Comparison of ENCODE assay signal across 12 cellular contexts in genomic region chr22:23245045-23245798, GRCh38.
DNase-seq lines count a peak whose midpoint lies in the region; ATAC-seq and TF ChIP-seq lines count a peak whose summit lies in the region.
"Had no signal": no experiment of that assay in that cellular context is flagged by ENCODE, and none has a peak within 500 bp of the region (broad histone marks: within the 10 kb centered on the region; RNA-seq: fewer than 3 reads in every experiment).

No MANE protein-coding gene starts in this region.

- peaks cover 3% of the 10 kb centered on the region for H3K36me3 Mint-ChIP-seq in activated CD4-positive, alpha-beta T cell treated with anti-CD3 and anti-CD28 coated beads for 36 hours (ENCODE audit: low read depth)

- no peak for TF ChIP-seq CTCF in fibroblast of mammary gland (conservative IDR thresholded peaks at IDR 0.05; ENCODE audit: control insufficient read depth, insufficient read depth, low read depth, low read length)

- H3K4me3 ChIP-seq in fibroblast of mammary gland (ENCODE audit: control insufficient read depth, low read depth, low read length): no peak overlapping the region
- H3K4me3 ChIP-seq: A549, gastrocnemius medialis, tibial nerve had no signal

- peak; percentile 33 for DNase-seq in activated CD4-positive, alpha-beta T cell treated with anti-CD3 and anti-CD28 coated beads for 36 hours
- DNase-seq in activated CD4-positive, alpha-beta T cell treated with anti-CD3 and anti-CD28 coated beads for 1 hour: no peak
- DNase-seq in RPMI7951 (ENCODE audit: low read depth) (peak; percentile 87), fibroblast of mammary gland (ENCODE audit: low read depth) (peak; percentile 58), epidermal melanocyte (ENCODE audit: insufficient read length, low spot score) (no peak), left cardiac atrium (no peak)
- peak; percentile 34 for DNase-seq in stimulated activated CD8-positive, alpha-beta memory T cell treated with anti-CD3 and anti-CD28 coated beads, Interleukin-4, amount 100 ng/mL, for 48 hours
- DNase-seq: gastrocnemius medialis; stimulated activated CD4-positive, alpha-beta T cell treated with anti-CD3 and anti-CD28 coated beads, Interleukin-2, amount 100 ng/mL, for 24 hours had no signal

- CTCF ChIA-PET in activated CD4-positive, alpha-beta T cell treated with anti-CD3 and anti-CD28 coated beads for 36 hours (lab: Charles Lee): interaction anchor here (0.6 kb wide), 2 partner anchors 46 to 58 kb away, joined by 3 read pairs; no protein-coding TSS in a partner anchor

- peak overlapping the region; percentile 62 for H3K27ac Mint-ChIP-seq in activated CD4-positive, alpha-beta T cell treated with anti-CD3 and anti-CD28 coated beads for 36 hours

- POLR2A ChIA-PET in activated CD4-positive, alpha-beta T cell treated with anti-CD3 and anti-CD28 coated beads for 36 hours (lab: Charles Lee): no interaction called here

- H3K4me3 Mint-ChIP-seq in activated CD4-positive, alpha-beta T cell treated with anti-CD3 and anti-CD28 coated beads for 36 hours: no peak overlapping the region

- intact Hi-C loops in activated CD4-positive, alpha-beta T cell treated with anti-CD3 and anti-CD28 coated beads for 36 hours (cut with DNase I, micrococcal nuclease): no loop called here
- intact Hi-C loops in left cardiac atrium (cut with DNase I): no loop called here

- ATAC-seq in activated CD4-positive, alpha-beta T cell treated with anti-CD3 and anti-CD28 coated beads for 36 hours: no peak
- ATAC-seq in GM21381 (IDR thresholded peaks at IDR 0.05; ENCODE audit: unreplicated experiment) (no peak), left cardiac atrium (no peak)
- ATAC-seq: A549 had no signal

- H3K4me1 Mint-ChIP-seq in activated CD4-positive, alpha-beta T cell treated with anti-CD3 and anti-CD28 coated beads for 36 hours: peaks cover 90% of the 10 kb centered on the region

- H3K9me3 Mint-ChIP-seq in activated CD4-positive, alpha-beta T cell treated with anti-CD3 and anti-CD28 coated beads for 36 hours (ENCODE audit: low read depth): no peaks in the 10 kb centered on the region

- H3K27me3 Mint-ChIP-seq in activated CD4-positive, alpha-beta T cell treated with anti-CD3 and anti-CD28 coated beads for 36 hours: no peaks in the 10 kb centered on the region

Comparison
In these comparisons a context has a peak if more than half of its experiments do, and no peak if none do; other contexts are left out.
1. DNase-seq: peak in activated CD4-positive, alpha-beta T cell treated with anti-CD3 and anti-CD28 coated beads for 36 hours (single experiment), RPMI7951 (single experiment), fibroblast of mammary gland (single experiment) and stimulated activated CD8-positive, alpha-beta memory T cell treated with anti-CD3 and anti-CD28 coated beads, Interleukin-4, amount 100 ng/mL, for 48 hours (single experiment); none in activated CD4-positive, alpha-beta T cell treated with anti-CD3 and anti-CD28 coated beads for 1 hour (single experiment), epidermal melanocyte (single experiment) and left cardiac atrium (single experiment).